34 cellular contexts compared by ENCODE assay signal in genomic region chr5:173339286-173339685, GRCh38.
"Had no signal": no experiment of that assay in that cellular context is flagged by ENCODE, and none has a peak within 500 bp of the region (broad histone marks: within the 10 kb centered on the region; RNA-seq: fewer than 3 reads in every experiment).

No MANE protein-coding gene starts in this region.

- H3K9me3 ChIP-seq: MG63 had no signal

- H3K27me3 ChIP-seq: MG63 had no signal

- H3K36me3 ChIP-seq: MG63 had no signal

- H3K4me3 ChIP-seq: MG63 had no signal

- DNase-seq: Karpas-422, Kasumi-1, MG63, MM.1S, MV-4-11, NCI-H1048, NCI-H1092, NCI-H1092 treated with DMSO at 0.1 percent for 48 hours, NCI-H1105, NCI-H1105 treated with DMSO at 0.1 percent for 48 hours, NCI-H1417, NCI-H1417 treated with DMSO at 0.1 percent for 48 hours, NCI-H1436, NCI-H1436 treated with DMSO at 0.1 percent for 48 hours, NCI-H146, NCI-H1694, NCI-H1694 treated with DMSO at 0.1 percent for 48 hours, NCI-H187, NCI-H187 treated with DMSO at 0.1 percent for 48 hours, NCI-H1930, NCI-H2029, NCI-H2029 treated with DMSO at 0.1 percent for 48 hours, NCI-H2081, NCI-H2081 treated with DMSO at 0.1 percent for 48 hours, NCI-H2107, NCI-H2171, NCI-H2171 treated with DMSO at 0.1 percent for 48 hours, NCI-H2227 treated with DMSO at 0.1 percent for 48 hours, NCI-H226, NCI-H345, NCI-H446, NCI-H446 treated with DMSO at 0.1 percent for 48 hours, NCI-H510A, NCI-H510A treated with DMSO at 0.1 percent for 48 hours had no signal
